ENCODE assay signal across 1 cellular context in the genomic region with DNA sequence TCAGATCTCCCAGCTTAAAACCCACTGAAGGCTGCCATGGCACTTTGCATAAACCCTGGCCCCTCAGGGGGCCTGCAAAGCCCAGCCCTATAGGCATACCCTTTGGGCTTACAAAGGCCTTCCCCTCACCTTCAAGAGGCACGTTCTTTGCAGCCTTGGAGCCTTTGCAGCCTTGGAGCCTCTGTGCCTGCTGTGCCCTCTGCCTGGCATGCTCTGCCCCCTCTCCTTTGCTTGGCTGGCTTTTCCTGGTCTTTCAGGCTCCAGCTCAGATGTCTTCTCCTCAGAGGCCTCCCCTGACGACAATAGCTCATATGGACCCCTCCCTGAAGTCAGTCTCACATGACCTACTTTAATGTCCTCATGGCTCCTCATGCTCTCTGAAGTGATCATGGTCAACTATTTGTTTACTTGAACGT.
TF ChIP-seq lines count a peak whose summit lies in the region.

No MANE protein-coding gene starts in this region.

TF ChIP-seq in GM23338, 12 proteins besides CTCF, POLR2A, EP300 and RAD21 (continued from another document):
- TF ChIP-seq, protein P1, sequence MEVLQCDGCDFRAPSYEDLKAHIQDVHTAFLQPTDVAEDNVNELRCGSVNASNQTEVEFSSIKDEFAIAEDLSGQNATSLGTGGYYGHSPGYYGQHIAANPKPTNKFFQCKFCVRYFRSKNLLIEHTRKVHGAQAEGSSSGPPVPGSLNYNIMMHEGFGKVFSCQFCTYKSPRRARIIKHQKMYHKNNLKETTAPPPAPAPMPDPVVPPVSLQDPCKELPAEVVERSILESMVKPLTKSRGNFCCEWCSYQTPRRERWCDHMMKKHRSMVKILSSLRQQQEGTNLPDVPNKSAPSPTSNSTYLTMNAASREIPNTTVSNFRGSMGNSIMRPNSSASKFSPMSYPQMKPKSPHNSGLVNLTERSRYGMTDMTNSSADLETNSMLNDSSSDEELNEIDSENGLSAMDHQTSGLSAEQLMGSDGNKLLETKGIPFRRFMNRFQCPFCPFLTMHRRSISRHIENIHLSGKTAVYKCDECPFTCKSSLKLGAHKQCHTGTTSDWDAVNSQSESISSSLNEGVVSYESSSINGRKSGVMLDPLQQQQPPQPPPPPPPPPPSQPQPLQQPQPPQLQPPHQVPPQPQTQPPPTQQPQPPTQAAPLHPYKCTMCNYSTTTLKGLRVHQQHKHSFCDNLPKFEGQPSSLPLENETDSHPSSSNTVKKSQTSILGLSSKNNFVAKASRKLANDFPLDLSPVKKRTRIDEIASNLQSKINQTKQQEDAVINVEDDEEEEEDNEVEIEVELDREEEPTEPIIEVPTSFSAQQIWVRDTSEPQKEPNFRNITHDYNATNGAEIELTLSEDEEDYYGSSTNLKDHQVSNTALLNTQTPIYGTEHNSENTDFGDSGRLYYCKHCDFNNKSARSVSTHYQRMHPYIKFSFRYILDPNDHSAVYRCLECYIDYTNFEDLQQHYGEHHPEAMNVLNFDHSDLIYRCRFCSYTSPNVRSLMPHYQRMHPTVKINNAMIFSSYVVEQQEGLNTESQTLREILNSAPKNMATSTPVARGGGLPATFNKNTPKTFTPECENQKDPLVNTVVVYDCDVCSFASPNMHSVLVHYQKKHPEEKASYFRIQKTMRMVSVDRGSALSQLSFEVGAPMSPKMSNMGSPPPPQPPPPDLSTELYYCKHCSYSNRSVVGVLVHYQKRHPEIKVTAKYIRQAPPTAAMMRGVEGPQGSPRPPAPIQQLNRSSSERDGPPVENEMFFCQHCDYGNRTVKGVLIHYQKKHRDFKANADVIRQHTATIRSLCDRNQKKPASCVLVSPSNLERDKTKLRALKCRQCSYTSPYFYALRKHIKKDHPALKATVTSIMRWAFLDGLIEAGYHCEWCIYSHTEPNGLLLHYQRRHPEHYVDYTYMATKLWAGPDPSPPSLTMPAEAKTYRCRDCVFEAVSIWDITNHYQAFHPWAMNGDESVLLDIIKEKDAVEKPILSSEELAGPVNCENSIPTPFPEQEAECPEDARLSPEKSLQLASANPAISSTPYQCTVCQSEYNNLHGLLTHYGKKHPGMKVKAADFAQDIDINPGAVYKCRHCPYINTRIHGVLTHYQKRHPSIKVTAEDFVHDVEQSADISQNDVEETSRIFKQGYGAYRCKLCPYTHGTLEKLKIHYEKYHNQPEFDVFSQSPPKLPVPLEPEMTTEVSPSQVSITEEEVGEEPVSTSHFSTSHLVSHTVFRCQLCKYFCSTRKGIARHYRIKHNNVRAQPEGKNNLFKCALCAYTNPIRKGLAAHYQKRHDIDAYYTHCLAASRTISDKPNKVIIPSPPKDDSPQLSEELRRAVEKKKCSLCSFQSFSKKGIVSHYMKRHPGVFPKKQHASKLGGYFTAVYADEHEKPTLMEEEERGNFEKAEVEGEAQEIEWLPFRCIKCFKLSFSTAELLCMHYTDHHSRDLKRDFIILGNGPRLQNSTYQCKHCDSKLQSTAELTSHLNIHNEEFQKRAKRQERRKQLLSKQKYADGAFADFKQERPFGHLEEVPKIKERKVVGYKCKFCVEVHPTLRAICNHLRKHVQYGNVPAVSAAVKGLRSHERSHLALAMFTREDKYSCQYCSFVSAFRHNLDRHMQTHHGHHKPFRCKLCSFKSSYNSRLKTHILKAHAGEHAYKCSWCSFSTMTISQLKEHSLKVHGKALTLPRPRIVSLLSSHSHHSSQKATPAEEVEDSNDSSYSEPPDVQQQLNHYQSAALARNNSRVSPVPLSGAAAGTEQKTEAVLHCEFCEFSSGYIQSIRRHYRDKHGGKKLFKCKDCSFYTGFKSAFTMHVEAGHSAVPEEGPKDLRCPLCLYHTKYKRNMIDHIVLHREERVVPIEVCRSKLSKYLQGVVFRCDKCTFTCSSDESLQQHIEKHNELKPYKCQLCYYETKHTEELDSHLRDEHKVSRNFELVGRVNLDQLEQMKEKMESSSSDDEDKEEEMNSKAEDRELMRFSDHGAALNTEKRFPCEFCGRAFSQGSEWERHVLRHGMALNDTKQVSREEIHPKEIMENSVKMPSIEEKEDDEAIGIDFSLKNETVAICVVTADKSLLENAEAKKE (CRISPR knock-in tag; IDR thresholded peaks at IDR 0.05), result no peak
- TF ChIP-seq CREB1 (CRISPR knock-in tag; IDR thresholded peaks at IDR 0.05; ENCODE audit: low read depth) (no peak), ZNF331 (CRISPR knock-in tag; IDR thresholded peaks at IDR 0.05; ENCODE audit: low read depth) (no peak)
